Comparison of ENCODE assay signal across 8 cellular contexts in genomic region chr3:157157836-157158235, GRCh38. TPM values are rescaled to one million over a fixed set of nuclear protein-coding genes. Genes with fewer than 3 reads are reported as not detected.
DNase-seq lines count a peak whose midpoint lies in the region; ATAC-seq and TF ChIP-seq lines count a peak whose summit lies in the region.

No MANE protein-coding gene starts in this region.

- in situ Hi-C loops in G401 (cut with HindIII; ENCODE audit: low sequenced_read_pairs), result no loop called here

- H3K27me3 ChIP-seq in cardiac muscle cell (no peaks in the 10 kb centered on the region), upper lobe of right lung (no peaks in the 10 kb centered on the region)

- H3K27ac ChIP-seq in cardiac muscle cell, result no peak overlapping the region
- H3K27ac ChIP-seq in upper lobe of right lung, result no peak overlapping the region

- DNase-seq in cardiac muscle cell (ENCODE audit: low read depth in 1 of 2, low spot score in 1 of 2), result no peak
- no peak for DNase-seq in Right ventricle myocardium inferior (ENCODE audit: missing footprints)
- DNase-seq in memory B cell (ENCODE audit: low spot score in 2 of 2), result no peak
- no peak for DNase-seq in upper lobe of right lung
- DNase-seq in G401 (ENCODE audit: low spot score), result no peak

- H3K27ac Mint-ChIP-seq in brain, result peak overlapping the region; percentile 34 to 100 (median 95)
- peak overlapping the region; percentile 99 for H3K27ac Mint-ChIP-seq in memory B cell

- intact Hi-C loops in Right ventricle myocardium inferior (cut with DNase I) (no loop called here), upper lobe of right lung (cut with DNase I) (no loop called here)

- ATAC-seq in Right ventricle myocardium inferior (no peak), memory B cell (ENCODE audit: low read depth) (no peak), upper lobe of right lung (no peak), GM21576 (IDR thresholded peaks at IDR 0.05; ENCODE audit: unreplicated experiment) (no peak), HG03442 (IDR thresholded peaks at IDR 0.05; ENCODE audit: unreplicated experiment) (no peak)

- peaks cover 75% of the 10 kb centered on the region for H3K4me1 Mint-ChIP-seq in brain
- H3K4me1 Mint-ChIP-seq in memory B cell, result peaks cover 27% of the 10 kb centered on the region

- H3K9me3 ChIP-seq in cardiac muscle cell (ENCODE audit: low read depth) (no peaks in the 10 kb centered on the region), upper lobe of right lung (no peaks in the 10 kb centered on the region)

- peaks cover 17% of the 10 kb centered on the region for H3K27me3 Mint-ChIP-seq in brain
- no peaks in the 10 kb centered on the region for H3K27me3 Mint-ChIP-seq in memory B cell

- H3K36me3 Mint-ChIP-seq in brain (peaks cover 62% of the 10 kb centered on the region), memory B cell (peaks cover 21% of the 10 kb centered on the region)

- H3K36me3 ChIP-seq in cardiac muscle cell, result peaks cover 53% of the 10 kb centered on the region
- H3K36me3 ChIP-seq in upper lobe of right lung, result peaks cover 60% of the 10 kb centered on the region

- peaks cover 0 to 2% (median 0%) of the 10 kb centered on the region in 5 experiments for H3K9me3 Mint-ChIP-seq in brain
- H3K9me3 Mint-ChIP-seq in memory B cell, result no peaks in the 10 kb centered on the region

- TF ChIP-seq CTCF in cardiac muscle cell (IDR thresholded peaks at IDR 0.05; ENCODE audit: low read depth, low read length) (no peak), brain (conservative IDR thresholded peaks at IDR 0.05) (no peak), upper lobe of right lung (IDR thresholded peaks at IDR 0.05) (no peak)

- H3K4me3 Mint-ChIP-seq in brain (peak overlapping the region; percentile 95 to 99 (median 99)), memory B cell (peak overlapping the region; percentile 97)

- H3K4me1 ChIP-seq in cardiac muscle cell (ENCODE audit: low read depth), result peaks cover 53% of the 10 kb centered on the region
- H3K4me1 ChIP-seq in upper lobe of right lung, result peaks cover 68% of the 10 kb centered on the region

- H3K4me3 ChIP-seq in cardiac muscle cell (peak overlapping the region; percentile 93), upper lobe of right lung (peak overlapping the region; percentile 94)

RNA-seq across cellular contexts. Expression of gene CCNL1, which starts 2.1 kb away (rescaled TPM):
- total RNA-seq in cardiac muscle cell (142 and 223 TPM in 2 replicates), Right ventricle myocardium inferior (21.2 TPM), upper lobe of right lung (140 TPM)
- polyA plus RNA-seq in cardiac muscle cell (87.6 and 101 TPM in 2 replicates), brain (ENCODE audit: insufficient read depth, low read depth, low replicate concordance) (12.6 TPM)
- 55.3 and 87.5 TPM in 2 replicates for total RNA-seq in G401 (2014; rRNA removed; shearing (Covaris generic))
